Comparison of ENCODE assay signal across 19 cellular contexts in the genomic region with DNA sequence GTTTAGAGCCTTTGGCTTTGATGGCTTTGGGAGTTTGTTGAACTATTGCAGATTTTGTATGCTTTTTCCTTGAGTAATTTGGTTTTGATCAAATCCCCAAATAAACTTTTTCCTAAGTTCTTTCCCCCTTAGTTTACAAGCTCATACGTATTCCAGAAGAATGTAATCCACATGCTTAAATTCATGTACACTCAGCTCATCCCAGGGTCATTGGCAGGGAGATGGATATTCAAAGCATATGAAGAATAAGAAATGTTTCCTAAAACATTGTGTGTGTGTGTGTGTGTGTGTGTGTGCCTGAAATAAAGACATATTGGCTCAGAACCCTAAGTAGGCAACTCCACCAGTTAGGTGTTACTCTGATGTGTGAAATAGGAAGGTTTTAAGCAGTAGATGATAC.
"Had no signal": no experiment of that assay in that cellular context is flagged by ENCODE, and none has a peak within 500 bp of the region (broad histone marks: within the 10 kb centered on the region; RNA-seq: fewer than 3 reads in every experiment).

No MANE protein-coding gene starts in this region.

- H3K36me3 Mint-ChIP-seq: T-cell had no signal

- FAIRE-seq: RCC 7860 had no signal

- H3K9me3 Mint-ChIP-seq: T-cell had no signal

- DNase-seq: KBM-7, MV-4-11, NCI-H1048, NCI-H1105, NCI-H1417, NCI-H1436 treated with DMSO at 0.1 percent for 48 hours, NCI-H1694, NCI-H187 treated with DMSO at 0.1 percent for 48 hours, NCI-H2029 treated with DMSO at 0.1 percent for 48 hours, NCI-H2171 treated with DMSO at 0.1 percent for 48 hours, NCI-H524, NCI-H69, NCI-H774, Right ventricle myocardium superior, RPMI8226, SK-N-SH, SW 1271, T-cell had no signal

- H3K9me3 ChIP-seq: SK-N-SH had no signal

- H3K27ac Mint-ChIP-seq: T-cell had no signal

- H3K4me3 Mint-ChIP-seq: T-cell had no signal

- ATAC-seq: T-cell had no signal
